11 cellular contexts compared by ENCODE assay signal in genomic region chr14:64112859-64113258, GRCh38.
A peak's percentile ranks its signal among the peaks of the same experiment; 100 is the strongest.
DNase-seq lines count a peak whose midpoint lies in the region; ATAC-seq and TF ChIP-seq lines count a peak whose summit lies in the region.
"Had no signal": no experiment of that assay in that cellular context is flagged by ENCODE, and none has a peak within 500 bp of the region (broad histone marks: within the 10 kb centered on the region; RNA-seq: fewer than 3 reads in every experiment).

No MANE protein-coding gene starts in this region.

- 80% methylated on average over 5 of the region's 10 CpGs for WGBS in mammary epithelial cell (ENCODE audit: low coverage, missing lambda C conversion rate)

- no peak overlapping the region for H3K4me3 ChIP-seq in mammary epithelial cell (replicated peaks in 1 of 3; ENCODE audit: insufficient read depth in 1 of 3, low read depth in 2 of 3, low read length in 3 of 3)
- H3K4me3 ChIP-seq in colonic mucosa = no peak overlapping the region
- no peak overlapping the region for H3K4me3 ChIP-seq in upper lobe of right lung
- H3K4me3 ChIP-seq in SJCRH30 = no peak overlapping the region

- H3K4me1 ChIP-seq in mammary epithelial cell (ENCODE audit: insufficient read depth, low read length) = peaks cover 21% of the 10 kb centered on the region
- H3K4me1 ChIP-seq in colonic mucosa = no peaks in the 10 kb centered on the region
- no peaks in the 10 kb centered on the region for H3K4me1 ChIP-seq in upper lobe of right lung
- H3K4me1 ChIP-seq in SJCRH30 = no peaks in the 10 kb centered on the region

- no peaks in the 10 kb centered on the region for H3K79me2 ChIP-seq in mammary epithelial cell (ENCODE audit: insufficient read depth, low read length)

- no peaks in the 10 kb centered on the region for H3K9me3 Mint-ChIP-seq in MCF 10A (ENCODE audit: unreplicated experiment)
- H3K9me3 Mint-ChIP-seq in activated naive CD8-positive, alpha-beta T cell treated with anti-CD3 and anti-CD28 coated beads, Interleukin-2, amount 50 U/mL, for 24 hours = no peaks in the 10 kb centered on the region
- H3K9me3 Mint-ChIP-seq: activated naive CD4-positive, alpha-beta T cell treated with anti-CD3 and anti-CD28 coated beads for 36 hours; naive thymus-derived CD4-positive, alpha-beta T cell had no signal

- DNase-seq in MCF 10A (ENCODE audit: unreplicated experiment) = peak; percentile 91
- no peak for DNase-seq in mammary epithelial cell
- DNase-seq in colonic mucosa = peak; percentile 75
- peak; percentile 50 for DNase-seq in mucosa of gallbladder (ENCODE audit: low spot score)
- no peak for DNase-seq in upper lobe of right lung
- DNase-seq in activated naive CD8-positive, alpha-beta T cell treated with anti-CD3 and anti-CD28 coated beads, Interleukin-2, amount 50 U/mL, for 24 hours = no peak
- DNase-seq in SJCRH30 = no peak
- DNase-seq: activated naive CD4-positive, alpha-beta T cell treated with anti-CD3 and anti-CD28 coated beads for 36 hours; naive thymus-derived CD4-positive, alpha-beta T cell; T-helper 1 cell had no signal

- in situ Hi-C loops in mammary epithelial cell (cut with MboI; ENCODE audit: low sequenced_read_pairs in 2 of 2) = no loop called here

- H3K4me1 Mint-ChIP-seq in MCF 10A (ENCODE audit: insufficient read depth, unreplicated experiment) = peaks cover 64% of the 10 kb centered on the region
- no peaks in the 10 kb centered on the region for H3K4me1 Mint-ChIP-seq in activated naive CD8-positive, alpha-beta T cell treated with anti-CD3 and anti-CD28 coated beads, Interleukin-2, amount 50 U/mL, for 24 hours
- H3K4me1 Mint-ChIP-seq: naive thymus-derived CD4-positive, alpha-beta T cell had no signal

- POLR2A ChIA-PET in MCF 10A (lab: Yijun Ruan, JAX) = interaction anchor here (0.6 to 5.5 kb wide), 14 partner anchors 9 to 190 kb away, joined by 3 to 121 read pairs (median 4); no protein-coding TSS in a partner anchor

- H3K36me3 Mint-ChIP-seq in MCF 10A (ENCODE audit: insufficient read depth, unreplicated experiment) = peaks cover 19% of the 10 kb centered on the region
- H3K36me3 Mint-ChIP-seq in activated naive CD8-positive, alpha-beta T cell treated with anti-CD3 and anti-CD28 coated beads, Interleukin-2, amount 50 U/mL, for 24 hours (ENCODE audit: low read depth) = peaks cover 4% of the 10 kb centered on the region

- H3K27ac ChIP-seq in mammary epithelial cell (ENCODE audit: insufficient read depth, low read depth, low read length) (no peak overlapping the region), colonic mucosa (peak overlapping the region; percentile 81), upper lobe of right lung (no peak overlapping the region), SJCRH30 (no peak overlapping the region)

- H3K27me3 Mint-ChIP-seq in MCF 10A (ENCODE audit: insufficient read depth, unreplicated experiment) = no peaks in the 10 kb centered on the region
- no peaks in the 10 kb centered on the region for H3K27me3 Mint-ChIP-seq in activated naive CD8-positive, alpha-beta T cell treated with anti-CD3 and anti-CD28 coated beads, Interleukin-2, amount 50 U/mL, for 24 hours
- H3K27me3 Mint-ChIP-seq: naive thymus-derived CD4-positive, alpha-beta T cell had no signal

- CTCF ChIA-PET in MCF 10A (lab: Yijun Ruan, JAX) (interaction anchor here (1.3 to 3.1 kb wide), 3 partner anchors 30 to 53 kb away, joined by 4 to 13 read pairs (median 6); no protein-coding TSS in a partner anchor), mammary epithelial cell (lab: Charles Lee; ENCODE audit: low non-redundant PET) (no interaction called here)

- ATAC-seq in upper lobe of right lung (peak; percentile 51), HG03039 (IDR thresholded peaks at IDR 0.05; ENCODE audit: unreplicated experiment) (no peak)
- ATAC-seq in activated naive CD8-positive, alpha-beta T cell treated with anti-CD3 and anti-CD28 coated beads, Interleukin-2, amount 50 U/mL, for 24 hours = no peak
- ATAC-seq: naive thymus-derived CD4-positive, alpha-beta T cell had no signal

- intact Hi-C loops in MCF 10A (cut with micrococcal nuclease) = loop anchor here (1.0 kb wide), 1 partner anchor 73 kb away; no protein-coding TSS in a partner anchor
- intact Hi-C loops in mammary epithelial cell (cut with micrococcal nuclease) = no loop called here
- intact Hi-C loops in colonic mucosa (cut with DNase I) = no loop called here
- intact Hi-C loops in upper lobe of right lung (cut with DNase I) = no loop called here

- no peaks in the 10 kb centered on the region for H3K36me3 ChIP-seq in mammary epithelial cell (ENCODE audit: insufficient read depth, low read length)
- no peaks in the 10 kb centered on the region for H3K36me3 ChIP-seq in colonic mucosa
- H3K36me3 ChIP-seq in upper lobe of right lung = peaks cover 13% of the 10 kb centered on the region
- peaks cover 10% of the 10 kb centered on the region for H3K36me3 ChIP-seq in SJCRH30

- dilution Hi-C loops in mammary epithelial cell (cut with HindIII; ENCODE audit: low sequenced_read_pairs) = no loop called here

- no peak overlapping the region for H2AFZ ChIP-seq in mammary epithelial cell (ENCODE audit: low read depth, low read length)

- BruUV-seq in MCF 10A (replicated peaks; lab: Mats Ljungman, UMichigan) = no TSS peak
- BruUV-seq in mammary epithelial cell (replicated peaks; lab: Mats Ljungman, UMichigan) = no TSS peak

- H3K9ac ChIP-seq in mammary epithelial cell (ENCODE audit: insufficient read depth, low read length) (no peak overlapping the region), colonic mucosa (ENCODE audit: low read depth in 2 of 2, low read length in 2 of 2) (peak overlapping the region in 1 of 2 donors; percentile 69)

- peak overlapping the region; percentile 98 for H3K27ac Mint-ChIP-seq in MCF 10A (ENCODE audit: low read depth, unreplicated experiment)
- no peak overlapping the region for H3K27ac Mint-ChIP-seq in activated naive CD8-positive, alpha-beta T cell treated with anti-CD3 and anti-CD28 coated beads, Interleukin-2, amount 50 U/mL, for 24 hours
- H3K27ac Mint-ChIP-seq: activated naive CD4-positive, alpha-beta T cell treated with anti-CD3 and anti-CD28 coated beads for 36 hours; naive thymus-derived CD4-positive, alpha-beta T cell had no signal

- TF ChIP-seq CTCF in MCF 10A (IDR thresholded peaks at IDR 0.05; ENCODE audit: unreplicated experiment) (no peak), mammary epithelial cell (conservative IDR thresholded peaks at IDR 0.05 in 1 of 2, IDR thresholded peaks at IDR 0.05 in 1 of 2; ENCODE audit: extremely low read depth in 1 of 2, insufficient read depth in 1 of 2, low read depth in 1 of 2, low read length in 2 of 2) (no peak), colonic mucosa (IDR thresholded peaks at IDR 0.05) (no peak), upper lobe of right lung (IDR thresholded peaks at IDR 0.05) (no peak)

- H3K9me3 ChIP-seq in mammary epithelial cell (replicated peaks; ENCODE audit: insufficient read depth, low read length) (no peaks in the 10 kb centered on the region), colonic mucosa (no peaks in the 10 kb centered on the region), upper lobe of right lung (no peaks in the 10 kb centered on the region), SJCRH30 (replicated peaks) (no peaks in the 10 kb centered on the region)

- H3K27me3 ChIP-seq in mammary epithelial cell (ENCODE audit: insufficient read depth, low read length) (no peaks in the 10 kb centered on the region), colonic mucosa (no peaks in the 10 kb centered on the region), upper lobe of right lung (no peaks in the 10 kb centered on the region), SJCRH30 (no peaks in the 10 kb centered on the region)

- peak overlapping the region; percentile 90 for H3K4me3 Mint-ChIP-seq in MCF 10A (ENCODE audit: unreplicated experiment)
- H3K4me3 Mint-ChIP-seq in activated naive CD8-positive, alpha-beta T cell treated with anti-CD3 and anti-CD28 coated beads, Interleukin-2, amount 50 U/mL, for 24 hours = no peak overlapping the region
- H3K4me3 Mint-ChIP-seq: activated naive CD4-positive, alpha-beta T cell treated with anti-CD3 and anti-CD28 coated beads for 36 hours; naive thymus-derived CD4-positive, alpha-beta T cell had no signal

- no peak overlapping the region for H3K4me2 ChIP-seq in mammary epithelial cell (ENCODE audit: insufficient read depth, low read depth, low read length)

- no peaks in the 10 kb centered on the region for H4K20me1 ChIP-seq in mammary epithelial cell (ENCODE audit: insufficient read depth, low read length)

Comparison
In these comparisons a context has a peak if more than half of its experiments do, and no peak if none do; other contexts are left out.
1. DNase-seq: peak in MCF 10A (single experiment), colonic mucosa (single experiment) and mucosa of gallbladder (single experiment); none in mammary epithelial cell (single experiment), upper lobe of right lung (single experiment), activated naive CD8-positive, alpha-beta T cell treated with anti-CD3 and anti-CD28 coated beads, Interleukin-2, amount 50 U/mL, for 24 hours (single experiment) and SJCRH30 (0 of 2).